ENCODE assay signal across 10 cellular contexts in the genomic region with DNA sequence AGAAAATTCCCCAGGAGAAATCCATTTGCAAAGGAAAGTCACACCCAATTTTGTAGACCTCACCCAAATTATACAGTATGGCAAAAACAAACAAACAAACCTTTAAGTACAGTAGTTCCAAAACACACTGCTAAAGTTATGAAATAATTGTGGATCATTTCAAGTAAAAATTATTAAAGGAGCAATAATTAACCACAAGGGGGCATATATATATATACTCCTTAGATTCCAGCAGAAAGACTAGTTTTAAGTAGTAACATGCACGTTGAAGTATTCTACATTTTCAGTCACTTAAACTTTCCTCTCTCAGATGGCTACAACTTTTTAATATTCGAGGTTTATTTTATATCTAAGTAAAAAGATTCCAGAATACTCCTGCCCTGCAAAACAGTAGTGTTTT. TPM values are rescaled to one million over a fixed set of nuclear protein-coding genes. Genes with fewer than 3 reads are reported as not detected.
DNase-seq lines count a peak whose midpoint lies in the region; ATAC-seq and TF ChIP-seq lines count a peak whose summit lies in the region.
"Had no signal": no experiment of that assay in that cellular context is flagged by ENCODE, and none has a peak within 500 bp of the region (broad histone marks: within the 10 kb centered on the region; RNA-seq: fewer than 3 reads in every experiment).

No MANE protein-coding gene starts in this region.

- H4K20me1 ChIP-seq in Loucy (ENCODE audit: insufficient read depth, low read length, poor library complexity, severe bottlenecking), result no peaks in the 10 kb centered on the region

- peaks cover 28% of the 10 kb centered on the region for H3K4me1 Mint-ChIP-seq in neural crest cell

- H3K36me3 Mint-ChIP-seq in neural crest cell (ENCODE audit: low read depth), result peaks cover 3% of the 10 kb centered on the region

- H3K27me3 Mint-ChIP-seq in neural crest cell (ENCODE audit: low read depth), result no peaks in the 10 kb centered on the region

- H3K27ac Mint-ChIP-seq in neural crest cell (ENCODE audit: unreplicated experiment), result no peak overlapping the region

- H3K4me3 Mint-ChIP-seq in neural crest cell, result no peak overlapping the region

- peak; percentile 60 for TF ChIP-seq CTCF in Loucy (conservative IDR thresholded peaks at IDR 0.05; ENCODE audit: low read length)
- peak; percentile 12 for TF ChIP-seq CTCF in cardiac fibroblast (IDR thresholded peaks at IDR 0.05; ENCODE audit: low read depth, low read length)
- TF ChIP-seq CTCF in neural crest cell (conservative IDR thresholded peaks at IDR 0.05), result peak; percentile 65

- no peaks in the 10 kb centered on the region for H3F3A ChIP-seq in Loucy (ENCODE audit: low read depth)

- no peaks in the 10 kb centered on the region for H3K9me2 ChIP-seq in Loucy (replicated peaks; ENCODE audit: low read depth, low read length)

- no peaks in the 10 kb centered on the region for H3K79me2 ChIP-seq in Loucy (ENCODE audit: insufficient read depth, low read length)

- no peak overlapping the region for H3K9ac ChIP-seq in Loucy (ENCODE audit: low read depth, low read length, poor library complexity, severe bottlenecking)

- H3K36me3 ChIP-seq in Loucy (ENCODE audit: insufficient read depth, low read length) (peaks cover 25% of the 10 kb centered on the region), MG63 (peaks cover 3% of the 10 kb centered on the region; the same call in 1 of the 2 replicates)

- H3K9me3 ChIP-seq in Loucy (ENCODE audit: insufficient read depth, low read depth, low read length), result no peaks in the 10 kb centered on the region
- H3K9me3 ChIP-seq in MG63, result no peaks in the 10 kb centered on the region

- no peaks in the 10 kb centered on the region for H3K27me3 ChIP-seq in Loucy (ENCODE audit: insufficient read depth, low read length, poor library complexity, severe bottlenecking)
- no peaks in the 10 kb centered on the region for H3K27me3 ChIP-seq in MG63

- no peaks in the 10 kb centered on the region for H3K9me3 Mint-ChIP-seq in neural crest cell

- DNase-seq in COR-L47 (lab: John Stamatoyannopoulos, UW) (peak; percentile 6), cardiac fibroblast (ENCODE audit: low read depth in 2 of 2) (peak; percentile 54 to 59), neural crest cell (ENCODE audit: low read depth, low spot score) (no peak), COLO668 (lab: John Stamatoyannopoulos, UW; ENCODE audit: unreplicated experiment) (no peak), left lobe of liver (ENCODE audit: low spot score) (no peak), MG63 (no peak)
- DNase-seq: NCI-H446 treated with DMSO at 0.1 percent for 48 hours had no signal

- no peaks in the 10 kb centered on the region for H3K4me1 ChIP-seq in Loucy (ENCODE audit: insufficient read depth, low read length, poor library complexity, severe bottlenecking)

- ATAC-seq in GM21528 (IDR thresholded peaks at IDR 0.05; ENCODE audit: low FRiP score, unreplicated experiment) (no peak), left lobe of liver (no peak)

- H2AFZ ChIP-seq in Loucy (ENCODE audit: low read length), result no peak overlapping the region

- H3K4me2 ChIP-seq in Loucy (ENCODE audit: low read depth, low read length, poor library complexity, severe bottlenecking), result no peak overlapping the region

- H3K4me3 ChIP-seq in Loucy (ENCODE audit: low read length, poor library complexity, severe bottlenecking) (no peak overlapping the region), cardiac fibroblast (replicated peaks in 1 of 2; ENCODE audit: low read depth in 2 of 2, low read length in 2 of 2) (no peak overlapping the region), MG63 (no peak overlapping the region)
- H3K4me3 ChIP-seq: skin epidermis had no signal

RNA-seq across cellular contexts. Expression of gene RNF141, which starts 26.8 kb away (rescaled TPM):
- 30.7 and 33.0 TPM in 2 replicates for total RNA-seq in neural crest cell
- total RNA-seq in left lobe of liver, result 16.9 TPM
- total RNA-seq in MG63 (2014; rRNA removed; shearing (Covaris generic); ENCODE audit: low replicate concordance), result 14.7 and 19.2 TPM in 2 replicates

RNA-seq across cellular contexts. Expression of gene LYVE1, which starts 54.3 kb away (rescaled TPM):
- 0.14 TPM in 1 of 2 replicates, not detected in the other for total RNA-seq in neural crest cell
- total RNA-seq in left lobe of liver, result 25.6 TPM
- total RNA-seq in MG63 (2014; rRNA removed; shearing (Covaris generic); ENCODE audit: low replicate concordance), result not detected in 2 replicates

RNA-seq across cellular contexts. Expression of gene AMPD3, which starts 59.1 kb away (rescaled TPM):
- total RNA-seq in neural crest cell, result 1.8 and 2.2 TPM in 2 replicates
- 1.4 TPM for total RNA-seq in left lobe of liver
- 1.6 and 4.9 TPM in 2 replicates for total RNA-seq in MG63 (2014; rRNA removed; shearing (Covaris generic); ENCODE audit: low replicate concordance)

Comparison
In these comparisons a context has a peak if more than half of its experiments do, and no peak if none do; other contexts are left out.
1. DNase-seq: peak in COR-L47 (single experiment) and cardiac fibroblast (2 of 2); none in neural crest cell (single experiment), COLO668 (single experiment), left lobe of liver (single experiment) and MG63 (single experiment).
2. CTCF ChIP-seq: peak in every context shown above with its lines; median percentile 65 in neural crest cell; 60 in Loucy; 12 in cardiac fibroblast.
3. RNA of gene LYVE1, which starts 54.3 kb away (total RNA-seq): 25.6 TPM in left lobe of liver (single experiment); 0.14 TPM in neural crest cell and not detected in MG63; every median in the first group is over 10 times any median in the second.